12 cellular contexts compared by ENCODE assay signal in the genomic region with DNA sequence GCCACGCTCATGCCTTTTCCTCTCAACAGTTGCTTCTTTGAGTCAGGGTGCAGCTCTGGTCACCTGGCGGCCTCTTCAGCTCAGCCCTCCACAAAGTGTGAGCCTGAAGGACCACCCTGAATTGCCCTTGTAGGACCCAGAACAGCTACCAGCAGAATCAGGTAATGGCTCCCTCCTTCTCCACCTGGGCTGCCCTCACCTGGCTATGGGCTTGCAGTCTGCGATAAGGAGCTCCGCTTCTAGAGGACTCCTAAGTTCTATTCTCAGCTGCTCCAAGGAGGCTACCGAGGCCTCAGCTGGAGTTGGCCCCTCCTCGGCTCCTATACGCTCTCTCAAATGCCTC. TPM values are rescaled to one million over a fixed set of nuclear protein-coding genes. Genes with fewer than 3 reads are reported as not detected.
DNase-seq lines count a peak whose midpoint lies in the region; ATAC-seq and TF ChIP-seq lines count a peak whose summit lies in the region.
"Had no signal": no experiment of that assay in that cellular context is flagged by ENCODE, and none has a peak within 500 bp of the region (broad histone marks: within the 10 kb centered on the region; RNA-seq: fewer than 3 reads in every experiment).

No MANE protein-coding gene starts in this region.

- H3K4me3 ChIP-seq in rectal smooth muscle tissue (ENCODE audit: low read length) (peak overlapping the region; percentile 44), sigmoid colon (no peak overlapping the region), tibial artery (no peak overlapping the region), SJCRH30 (no peak overlapping the region)
- H3K4me3 ChIP-seq: cardiac muscle cell had no signal

- peak overlapping the region; percentile 8 for H3K9ac ChIP-seq in rectal smooth muscle tissue (ENCODE audit: low read length)

- no peaks in the 10 kb centered on the region for H3K27me3 ChIP-seq in rectal smooth muscle tissue (ENCODE audit: control insufficient read depth, insufficient read depth, low read length)
- H3K27me3 ChIP-seq in sigmoid colon: no peaks in the 10 kb centered on the region
- H3K27me3 ChIP-seq in tibial artery: no peaks in the 10 kb centered on the region
- H3K27me3 ChIP-seq in SJCRH30: no peaks in the 10 kb centered on the region
- H3K27me3 ChIP-seq: cardiac muscle cell had no signal

- 65 to 88% methylated on average over 7 of the region's 7 CpGs for WGBS in sigmoid colon, 2 donors

- TF ChIP-seq POLR2A in sigmoid colon (IDR thresholded peaks at IDR 0.05): no peak

- no peak for ATAC-seq in HG02623 (IDR thresholded peaks at IDR 0.05; ENCODE audit: unreplicated experiment)

- H3K27ac ChIP-seq in RWPE1 (peak overlapping the region; percentile 68), rectal smooth muscle tissue (ENCODE audit: low read depth, low read length) (no peak overlapping the region), sigmoid colon (peak overlapping the region in 1 of 4 donors; percentile 39), tibial artery (no peak overlapping the region), SJCRH30 (no peak overlapping the region)
- H3K27ac ChIP-seq: cardiac muscle cell had no signal

- H3K36me3 ChIP-seq in rectal smooth muscle tissue (ENCODE audit: control insufficient read depth, insufficient read depth, low read length) (peaks cover 6% of the 10 kb centered on the region), sigmoid colon (peaks cover 0 to 42% (median 2%) of the 10 kb centered on the region in 4 donors), tibial artery (peaks cover 26 to 54% (median 37%) of the 10 kb centered on the region in 3 donors), SJCRH30 (peaks cover 12% of the 10 kb centered on the region)

- BruUV-seq in Calu3 (replicated peaks; lab: Mats Ljungman, UMichigan): TSS peak; percentile 78

- H3K4me1 Mint-ChIP-seq in Calu3 (ENCODE audit: low read depth, unreplicated experiment): peaks cover 39% of the 10 kb centered on the region
- peaks cover 12 to 14% of the 10 kb centered on the region in 2 donors for H3K4me1 Mint-ChIP-seq in immature natural killer cell

- CTCF ChIA-PET in Calu3 (lab: Charles Lee) (interaction anchor here (0.6 to 2.9 kb wide), 10 partner anchors 10 to 376 kb away, joined by 3 to 57 read pairs (median 5); a partner anchor contains a TSS), RWPE1 (lab: Yijun Ruan, JAX) (interaction anchor here (0.6 to 3.4 kb wide), 3 partner anchors 11 to 25 kb away, joined by 3 to 38 read pairs (median 3); a partner anchor contains a TSS)

- H3K36me3 Mint-ChIP-seq in Calu3 (ENCODE audit: insufficient read depth, unreplicated experiment): peaks cover 68% of the 10 kb centered on the region
- H3K36me3 Mint-ChIP-seq in immature natural killer cell: peaks cover 6 to 17% (median 6%) of the 10 kb centered on the region in 3 donors

- no peak for TF ChIP-seq EP300 in sigmoid colon (IDR thresholded peaks at IDR 0.05)

- POLR2A ChIA-PET in RWPE1 (lab: Yijun Ruan, JAX; ENCODE audit: low non-redundant PET): no interaction called here

- no peak for DNase-seq in Calu3
- no peak for DNase-seq in RWPE1 (ENCODE audit: low spot score)
- no peak for DNase-seq in immature natural killer cell
- no peak for DNase-seq in sigmoid colon
- no peak for DNase-seq in tibial artery
- no peak for DNase-seq in SJCRH30
- DNase-seq: activated CD4-positive, alpha-beta T cell treated with anti-CD3 and anti-CD28 coated beads, Interleukin-2, amount 10 ng/mL, durations not matched to agents 7 days and 5 days had no signal

- no peak for TF ChIP-seq CTCF in Calu3 (IDR thresholded peaks at IDR 0.05; ENCODE audit: unreplicated experiment)
- no peak for TF ChIP-seq CTCF in RWPE1 (conservative IDR thresholded peaks at IDR 0.05; ENCODE audit: low read depth)
- TF ChIP-seq CTCF in sigmoid colon (IDR thresholded peaks at IDR 0.05): no peak
- no peak for TF ChIP-seq CTCF in tibial artery (IDR thresholded peaks at IDR 0.05)

- intact Hi-C loops in Calu3 (cut with micrococcal nuclease; ENCODE audit: unreplicated experiment): no loop called here
- intact Hi-C loops in sigmoid colon (cut with DNase I): no loop called here
- intact Hi-C loops in tibial artery (cut with DNase I; ENCODE audit: low total_unique reads): no loop called here

- H3K4me3 Mint-ChIP-seq in Calu3 (ENCODE audit: low read depth, unreplicated experiment) (peak overlapping the region; percentile 43), immature natural killer cell (peak overlapping the region in 1 of 5 donors; percentile 57)
- H3K4me3 Mint-ChIP-seq: activated CD4-positive, alpha-beta T cell treated with anti-CD3 and anti-CD28 coated beads, Interleukin-2, amount 10 ng/mL, durations not matched to agents 7 days and 5 days had no signal

- no peaks in the 10 kb centered on the region for H3K9me3 ChIP-seq in sigmoid colon
- H3K9me3 ChIP-seq in tibial artery: no peaks in the 10 kb centered on the region
- no peaks in the 10 kb centered on the region for H3K9me3 ChIP-seq in SJCRH30 (replicated peaks)

- H3K4me1 ChIP-seq in rectal smooth muscle tissue (ENCODE audit: control insufficient read depth, insufficient read depth, low read length) (no peaks in the 10 kb centered on the region), sigmoid colon (no peaks in the 10 kb centered on the region), tibial artery (peaks cover 0 to 5% (median 0%) of the 10 kb centered on the region in 4 donors), SJCRH30 (no peaks in the 10 kb centered on the region)

- H3K9me3 Mint-ChIP-seq in Calu3 (ENCODE audit: low read depth, unreplicated experiment) (no peaks in the 10 kb centered on the region), immature natural killer cell (no peaks in the 10 kb centered on the region)
- H3K9me3 Mint-ChIP-seq: activated CD4-positive, alpha-beta T cell treated with anti-CD3 and anti-CD28 coated beads, Interleukin-2, amount 10 ng/mL, durations not matched to agents 7 days and 5 days; activated T-helper 2 cell treated with anti-CD3 and anti-CD28 coated beads, Interferon-gamma antibody, Interleukin-2, Interleukin-4, amounts not matched to agents 10 μg/mL and 5 μg/mL and 100 μg/mL, durations not matched to agents 14 hours and 24 hours and 36 hours had no signal

- peak overlapping the region; percentile 96 for H3K27ac Mint-ChIP-seq in Calu3 (ENCODE audit: unreplicated experiment)
- peak overlapping the region in 4 of 6 donors; percentile 7 to 80 (median 65) for H3K27ac Mint-ChIP-seq in immature natural killer cell

- H3K27me3 Mint-ChIP-seq in Calu3 (ENCODE audit: unreplicated experiment) (no peaks in the 10 kb centered on the region), immature natural killer cell (ENCODE audit: low read depth in 3 of 3) (peaks cover 2 to 3% (median 2%) of the 10 kb centered on the region in 3 donors)
- H3K27me3 Mint-ChIP-seq: activated CD4-positive, alpha-beta T cell treated with anti-CD3 and anti-CD28 coated beads, Interleukin-2, amount 10 ng/mL, durations not matched to agents 7 days and 5 days had no signal

RNA-seq across cellular contexts. Expression of a gene that starts 13.4 kb away (rescaled TPM):
- 1.9 and 3.5 TPM in 2 replicates for total RNA-seq in Calu3 (2022)
- 1 to 10 TPM in 1 of 3 donors, not detected in 2; 1.1 TPM for polyA plus RNA-seq in immature natural killer cell
- 1 to 10 TPM in 3 of 4 donors, under 1 TPM in 1; 0.82 to 7.2 (median 3.8) TPM for total RNA-seq in sigmoid colon
- 10 to 100 TPM in 1 of 3 donors, 1 to 10 TPM in 2; 5.5 to 29.6 (median 6.0) TPM for polyA plus RNA-seq in sigmoid colon
- 0.14 and 0.18 TPM in 2 replicates for total RNA-seq in SJCRH30 (2014; rRNA removed; shearing (Covaris generic))
- total RNA-seq: M059J had no signal

RNA-seq across cellular contexts. Expression of a gene that starts 20.4 kb away (rescaled TPM):
- total RNA-seq in Calu3 (2022) (71.3 and 87.3 TPM in 2 replicates), sigmoid colon (10 to 100 TPM in 3 of 4 donors, 1 to 10 TPM in 1; 5.1 to 11.6 (median 11.3) TPM)
- polyA plus RNA-seq in immature natural killer cell (10 to 100 TPM in 2 of 3 donors, 1 to 10 TPM in 1; 7.0 to 18.1 (median 15.5) TPM), sigmoid colon (10 to 100 TPM in 2 of 3 donors, 1 to 10 TPM in 1; 9.0 to 30.1 (median 10.2) TPM)
- total RNA-seq in SJCRH30 (2014; rRNA removed; shearing (Covaris generic)): 25.9 and 28.1 TPM in 2 replicates

RNA-seq across cellular contexts. Expression of a gene that starts 20.5 kb away (rescaled TPM):
- total RNA-seq in Calu3 (2022) (96.4 and 98.4 TPM in 2 replicates), sigmoid colon (10 to 100 TPM; 53.5 to 96.9 (median 63.6) TPM)
- polyA plus RNA-seq in immature natural killer cell (10 to 100 TPM; 71.5 to 94.2 (median 80.1) TPM), sigmoid colon (10 to 100 TPM; 53.2 to 69.3 (median 57.7) TPM)
- total RNA-seq in SJCRH30 (2014; rRNA removed; shearing (Covaris generic)): 63.4 and 74.0 TPM in 2 replicates

RNA-seq across cellular contexts. Expression of a gene that starts 59.0 kb away (rescaled TPM):
- 58.4 and 78.6 TPM in 2 replicates for total RNA-seq in Calu3 (2022)
- polyA plus RNA-seq in immature natural killer cell: 1 to 10 TPM in 2 of 3 donors, under 1 TPM in 1; 0.76 to 3.0 (median 2.6) TPM
- 100 to 1,000 TPM in 1 of 4 donors, 10 to 100 TPM in 3; 33.1 to 117 (median 52.0) TPM for total RNA-seq in sigmoid colon
- polyA plus RNA-seq in sigmoid colon: 100 to 1,000 TPM; 212 to 460 (median 250) TPM
- total RNA-seq in SJCRH30 (2014; rRNA removed; shearing (Covaris generic)): 0.02 TPM in 1 of 2 replicates, not detected in the other
